In genomic region chr9:110668528-110669167, GRCh38 we compare ENCODE assay signal across 26 cellular contexts. TPM values are rescaled to one million over a fixed set of nuclear protein-coding genes. Genes with fewer than 3 reads are reported as not detected.
DNase-seq lines count a peak whose midpoint lies in the region; ATAC-seq and TF ChIP-seq lines count a peak whose summit lies in the region.
"Had no signal": no experiment of that assay in that cellular context is flagged by ENCODE, and none has a peak within 500 bp of the region (broad histone marks: within the 10 kb centered on the region; RNA-seq: fewer than 3 reads in every experiment).

Gene MUSK (plus strand): TSS chr9:110668791. CDS start chr9:110668905, 114 bp downstream.

- H3F3A ChIP-seq in GM23338 (replicated peaks; ENCODE audit: low read depth): no peaks in the 10 kb centered on the region

- H3K36me3 ChIP-seq in GM23338 (ENCODE audit: insufficient read depth): no peaks in the 10 kb centered on the region
- H3K36me3 ChIP-seq in SK-N-MC (ENCODE audit: insufficient read depth, low read length): no peaks in the 10 kb centered on the region
- no peaks in the 10 kb centered on the region for H3K36me3 ChIP-seq in psoas muscle (ENCODE audit: insufficient read depth in 1 of 2, low read depth in 1 of 2)
- H3K36me3 ChIP-seq: adrenal gland, breast epithelium, neural progenitor cell, prostate gland had no signal

- H3K9me3 Mint-ChIP-seq in GM23338: no peaks in the 10 kb centered on the region
- no peaks in the 10 kb centered on the region for H3K9me3 Mint-ChIP-seq in activated T-cell treated with anti-CD3 and anti-CD28 coated beads, Interleukin-2, amount 50 U/mL, for 4 hours
- H3K9me3 Mint-ChIP-seq: dendritic cell treated with granulocyte-macrophage colony-stimulating factor and Interleukin-4, amounts not matched to agents 40 ng/mL and 50 ng/mL, for 4 days; neural progenitor cell had no signal

- H3K27me3 Mint-ChIP-seq in GM23338 (ENCODE audit: insufficient read depth, low read depth, poor library complexity): no peaks in the 10 kb centered on the region
- no peaks in the 10 kb centered on the region for H3K27me3 Mint-ChIP-seq in activated T-cell treated with anti-CD3 and anti-CD28 coated beads, Interleukin-2, amount 50 U/mL, for 4 hours (ENCODE audit: low read depth)
- H3K27me3 Mint-ChIP-seq: dendritic cell treated with granulocyte-macrophage colony-stimulating factor and Interleukin-4, amounts not matched to agents 40 ng/mL and 50 ng/mL, for 4 days had no signal

- H3K27ac ChIP-seq in GM23338 (ENCODE audit: low read depth) (no peak within 1 kb of the TSS), SK-N-MC (peak within 1 kb of the TSS; percentile 4; the same call in 1 of the 2 replicates), right cardiac atrium (ENCODE audit: low read length) (no peak within 1 kb of the TSS), psoas muscle (peak within 1 kb of the TSS; percentile 30)
- H3K27ac ChIP-seq: adrenal gland, breast epithelium, neural progenitor cell, prostate gland had no signal

- no peak within 1 kb of the TSS for H3K4me3 Mint-ChIP-seq in GM23338
- no peak within 1 kb of the TSS for H3K4me3 Mint-ChIP-seq in activated T-cell treated with anti-CD3 and anti-CD28 coated beads, Interleukin-2, amount 50 U/mL, for 4 hours
- H3K4me3 Mint-ChIP-seq: dendritic cell treated with granulocyte-macrophage colony-stimulating factor and Interleukin-4, amounts not matched to agents 40 ng/mL and 50 ng/mL, for 4 days; neural progenitor cell had no signal

- H2AFZ ChIP-seq in GM23338: peak within 1 kb of the TSS; percentile 34; the same call in 1 of the 2 replicates
- H2AFZ ChIP-seq: neural progenitor cell had no signal

- intact Hi-C loops in right cardiac atrium (cut with DNase I): no loop called here
- intact Hi-C loops in psoas muscle (cut with DNase I): no loop called here

- H3K27ac Mint-ChIP-seq in GM23338: no peak within 1 kb of the TSS
- H3K27ac Mint-ChIP-seq: dendritic cell treated with granulocyte-macrophage colony-stimulating factor and Interleukin-4, amounts not matched to agents 40 ng/mL and 50 ng/mL, for 4 days; neural progenitor cell had no signal

- no peaks in the 10 kb centered on the region for H3K4me1 Mint-ChIP-seq in GM23338
- H3K4me1 Mint-ChIP-seq in activated T-cell treated with anti-CD3 and anti-CD28 coated beads, Interleukin-2, amount 50 U/mL, for 4 hours (ENCODE audit: low read depth): no peaks in the 10 kb centered on the region
- H3K4me1 Mint-ChIP-seq: neural progenitor cell had no signal

- H3K9me2 ChIP-seq in GM23338 (ENCODE audit: insufficient read depth): no peaks in the 10 kb centered on the region; the same call in 1 of the 2 replicates

- no peaks in the 10 kb centered on the region for H3K36me3 Mint-ChIP-seq in GM23338 (ENCODE audit: low read depth)
- no peaks in the 10 kb centered on the region for H3K36me3 Mint-ChIP-seq in activated T-cell treated with anti-CD3 and anti-CD28 coated beads, Interleukin-2, amount 50 U/mL, for 4 hours (ENCODE audit: insufficient read depth)
- H3K36me3 Mint-ChIP-seq: neural progenitor cell had no signal

- ATAC-seq in GM23338 (no peak), right cardiac atrium (peak; percentile 51 to 55), psoas muscle (peak in 3 of 4 donors; percentile 58 to 85 (median 81)), GM18498 (IDR thresholded peaks at IDR 0.05; ENCODE audit: unreplicated experiment) (no peak)
- ATAC-seq in activated CD4-positive, CD25-positive, alpha-beta regulatory T cell treated with anti-CD3 and anti-CD28 coated beads, Interleukin-2, amount 50 U/mL, for 24 hours: no peak
- ATAC-seq in activated T-cell treated with anti-CD3 and anti-CD28 coated beads, Interleukin-2, amount 50 U/mL, for 4 hours: no peak
- ATAC-seq: HCT116 had no signal

- H3K4me3 ChIP-seq in GM23338 (no peak within 1 kb of the TSS), SK-N-MC (peak within 1 kb of the TSS; percentile 19), right cardiac atrium (ENCODE audit: low read length) (peak within 1 kb of the TSS; percentile 23), psoas muscle (peak within 1 kb of the TSS; percentile 37)
- H3K4me3 ChIP-seq: adrenal gland, breast epithelium, neural progenitor cell, prostate gland had no signal

- no peaks in the 10 kb centered on the region for H3K9me3 ChIP-seq in SK-N-MC (ENCODE audit: low read depth, low read length)
- H3K9me3 ChIP-seq in right cardiac atrium (ENCODE audit: control insufficient read depth, low read length): no peaks in the 10 kb centered on the region
- H3K9me3 ChIP-seq in psoas muscle: no peaks in the 10 kb centered on the region
- H3K9me3 ChIP-seq: adrenal gland, breast epithelium, prostate gland had no signal

- no peaks in the 10 kb centered on the region for H3K27me3 ChIP-seq in GM23338 (ENCODE audit: insufficient read depth)
- H3K27me3 ChIP-seq in right cardiac atrium (ENCODE audit: control insufficient read depth, insufficient read depth): no peaks in the 10 kb centered on the region
- H3K27me3 ChIP-seq in psoas muscle (ENCODE audit: insufficient read depth in 3 of 3, low read length in 2 of 3): no peaks in the 10 kb centered on the region
- H3K27me3 ChIP-seq: adrenal gland, breast epithelium, neural progenitor cell had no signal

- H3K4me1 ChIP-seq in GM23338 (ENCODE audit: insufficient read depth): no peaks in the 10 kb centered on the region
- H3K4me1 ChIP-seq in right cardiac atrium (ENCODE audit: control insufficient read depth, insufficient read depth, low read length): no peaks in the 10 kb centered on the region
- H3K4me1 ChIP-seq in psoas muscle: no peaks in the 10 kb centered on the region
- H3K4me1 ChIP-seq: adrenal gland, breast epithelium, neural progenitor cell, prostate gland had no signal

- no peaks in the 10 kb centered on the region for H4K20me1 ChIP-seq in GM23338 (replicated peaks; ENCODE audit: insufficient read depth)

- peak within 1 kb of the TSS; percentile 1 for H3K9ac ChIP-seq in SK-N-MC (ENCODE audit: insufficient read length)
- H3K9ac ChIP-seq: neural progenitor cell had no signal

- TF ChIP-seq CTCF in GM23338 (conservative IDR thresholded peaks at IDR 0.05; ENCODE audit: low read depth in 2 of 2) (no peak), psoas muscle (IDR thresholded peaks at IDR 0.05) (no peak)

- H3K79me2 ChIP-seq in GM23338 (replicated peaks; ENCODE audit: insufficient read depth): no peaks in the 10 kb centered on the region

- WGBS in right cardiac atrium: 72% methylated on average over 10 of the region's 10 CpGs
- WGBS in psoas muscle, 3 donors: 25 to 33% (median 30%) methylated on average over 10 of the region's 10 CpGs

- H3K4me2 ChIP-seq in GM23338: no peak within 1 kb of the TSS
- H3K4me2 ChIP-seq: neural progenitor cell had no signal

- DNase-seq in GM23338 (ENCODE audit: low spot score) (no peak), SK-N-MC (ENCODE audit: low read depth, low spot score) (no peak), right cardiac atrium (peak in 2 of 3 donors; percentile 14 to 32), psoas muscle (no peak)
- no peak for DNase-seq in activated T-cell treated with anti-CD3 and anti-CD28 coated beads, Interleukin-2, amount 50 U/mL, for 4 hours
- DNase-seq in activated CD4-positive, alpha-beta T cell treated with anti-CD3 and anti-CD28 coated beads for 1 hour: no peak
- DNase-seq: activated CD8-positive, alpha-beta memory T cell treated with anti-CD3 and anti-CD28 coated beads, Interleukin-2, amount 50 U/mL, for 48 hours; activated gamma-delta T cell; adrenal gland; COR-L47; foreskin melanocyte; Kasumi-1; kidney glomerular epithelial cell; mesendoderm; NCI-H1092 treated with DMSO at 0.1 percent for 48 hours; SIG-M5 had no signal

RNA-seq across cellular contexts. Expression of gene MUSK, which starts in this region (rescaled TPM):
- total RNA-seq in GM23338 (2014; rRNA removed; shearing (Covaris generic)): not detected in 2 replicates
- polyA plus RNA-seq in GM23338 (2016; fragmentation: Nextera tagmentation; extraction: Ambion mirVana) (not detected in 2 replicates), right cardiac atrium (0.86 TPM), psoas muscle (1 to 10 TPM in 2 of 3 donors, under 1 TPM in 1; 0.66 to 6.7 (median 2.3) TPM)
- total RNA-seq in right cardiac atrium (1 to 10 TPM; 4.4 to 6.4 (median 4.7) TPM), psoas muscle (10 to 100 TPM in 1 of 4 donors, 1 to 10 TPM in 3; 1.2 to 15.7 (median 4.1) TPM)
- total RNA-seq in activated T-cell treated with anti-CD3 and anti-CD28 coated beads, Interleukin-2, amount 50 U/mL, for 4 hours: not detected
- total RNA-seq: A172; Daoy; T-helper 1 cell treated with Interleukin-12 subunit alpha and Interleukin-12 subunit beta and Interleukin-4 antibody, amounts not matched to agents 30 ng/mL and 1 ng/mL, for 36 hours had no signal

Comparison
In these comparisons a context has a peak if more than half of its experiments do, and no peak if none do; other contexts are left out.
1. ATAC-seq: peak in right cardiac atrium (2 of 2) and psoas muscle (3 of 4); none in GM23338 (single experiment), activated CD4-positive, CD25-positive, alpha-beta regulatory T cell treated with anti-CD3 and anti-CD28 coated beads, Interleukin-2, amount 50 U/mL, for 24 hours (0 of 2), activated T-cell treated with anti-CD3 and anti-CD28 coated beads, Interleukin-2, amount 50 U/mL, for 4 hours (0 of 2) and GM18498 (single experiment).
2. DNase-seq: peak in right cardiac atrium (2 of 3); none in GM23338 (single experiment), SK-N-MC (single experiment), psoas muscle (0 of 2), activated T-cell treated with anti-CD3 and anti-CD28 coated beads, Interleukin-2, amount 50 U/mL, for 4 hours (single experiment) and activated CD4-positive, alpha-beta T cell treated with anti-CD3 and anti-CD28 coated beads for 1 hour (single experiment).
3. H3K27ac ChIP-seq: peak in SK-N-MC (single experiment) and psoas muscle (single experiment); none in GM23338 (single experiment) and right cardiac atrium (single experiment).